In genomic region chr10:44995914-44996633, GRCh38 we compare ENCODE assay signal across 9 cellular contexts. TPM values are rescaled to one million over a fixed set of nuclear protein-coding genes. Genes with fewer than 3 reads are reported as not detected.
A peak's percentile ranks its signal among the peaks of the same experiment; 100 is the strongest.
DNase-seq lines count a peak whose midpoint lies in the region; ATAC-seq and TF ChIP-seq lines count a peak whose summit lies in the region.
"Had no signal": no experiment of that assay in that cellular context is flagged by ENCODE, and none has a peak within 500 bp of the region (broad histone marks: within the 10 kb centered on the region; RNA-seq: fewer than 3 reads in every experiment).

No MANE protein-coding gene starts in this region.

- H3K36me3 ChIP-seq in adrenal gland (replicated peaks in 1 of 2), result peaks cover 0 to 5% of the 10 kb centered on the region in 2 donors
- peaks cover 0 to 22% (median 9%) of the 10 kb centered on the region in 4 donors for H3K36me3 ChIP-seq in sigmoid colon

- H3K27me3 ChIP-seq in adrenal gland (no peaks in the 10 kb centered on the region), right cardiac atrium (ENCODE audit: control insufficient read depth, insufficient read depth) (no peaks in the 10 kb centered on the region), sigmoid colon (no peaks in the 10 kb centered on the region)

- intact Hi-C loops in adrenal gland (cut with DNase I) (no loop called here), right cardiac atrium (cut with DNase I) (loop anchor here in 1 of 4 donors (2.0 kb wide), 1 partner anchor 15 kb away; no protein-coding TSS in a partner anchor), sigmoid colon (cut with DNase I) (no loop called here)

- H3K4me3 ChIP-seq in adrenal gland, result peak overlapping the region in 1 of 4 donors; percentile 8
- H3K4me3 ChIP-seq in right cardiac atrium (ENCODE audit: low read length), result no peak overlapping the region
- H3K4me3 ChIP-seq in sigmoid colon, result no peak overlapping the region

- no peaks in the 10 kb centered on the region for H3K9me3 ChIP-seq in adrenal gland (replicated peaks in 1 of 3)
- no peaks in the 10 kb centered on the region for H3K9me3 ChIP-seq in right cardiac atrium (ENCODE audit: control insufficient read depth, low read length)
- H3K9me3 ChIP-seq in sigmoid colon, result no peaks in the 10 kb centered on the region

- ATAC-seq in right cardiac atrium (peak; percentile 66 to 72), HG02571 (IDR thresholded peaks at IDR 0.05; ENCODE audit: unreplicated experiment) (no peak)

- in situ Hi-C loops in ACHN (cut with HindIII; ENCODE audit: low pct_ligation_motif_present, low pct_unique_long_range_greater_than_20kb, low sequenced_read_pairs), result no loop called here

- TF ChIP-seq CTCF in adrenal gland (IDR thresholded peaks at IDR 0.05) (no peak), sigmoid colon (IDR thresholded peaks at IDR 0.05) (no peak)

- H3K4me1 ChIP-seq in adrenal gland (replicated peaks in 1 of 2), result peaks cover 0 to 42% of the 10 kb centered on the region in 2 donors
- peaks cover 34% of the 10 kb centered on the region for H3K4me1 ChIP-seq in right cardiac atrium (ENCODE audit: control insufficient read depth, insufficient read depth, low read length)
- H3K4me1 ChIP-seq in sigmoid colon, result peaks cover 0 to 61% (median 39%) of the 10 kb centered on the region in 4 donors

- peak overlapping the region in 3 of 5 donors; percentile 50 to 90 (median 81) for H3K27ac ChIP-seq in adrenal gland
- H3K27ac ChIP-seq in right cardiac atrium (ENCODE audit: low read length), result peak overlapping the region; percentile 99
- H3K27ac ChIP-seq in sigmoid colon, result peak overlapping the region; percentile 78 to 97 (median 88)

- peak; percentile 85 for DNase-seq in DMS 273 (lab: John Stamatoyannopoulos, UW; ENCODE audit: unreplicated experiment)
- DNase-seq in adrenal gland, result peak in 1 of 7 donors; percentile 68
- DNase-seq in right cardiac atrium, result peak; percentile 62 to 87 (median 82)
- DNase-seq in sigmoid colon, result peak; percentile 91
- DNase-seq in middle frontal gyrus (ENCODE audit: extremely low spot score, low spot score), result no peak
- DNase-seq in NCI-H748 (lab: John Stamatoyannopoulos, UW; ENCODE audit: unreplicated experiment), result no peak
- DNase-seq in ACHN, result no peak
- DNase-seq: NCI-H1048 had no signal

- no peak for TF ChIP-seq POLR2A in adrenal gland (IDR thresholded peaks at IDR 0.05)
- no peak for TF ChIP-seq POLR2A in sigmoid colon (IDR thresholded peaks at IDR 0.05)

- 40 to 49% (median 47%) methylated on average over 6 to 9 of the region's 9 CpGs for WGBS in adrenal gland, 4 donors
- WGBS in right cardiac atrium, result 6% methylated on average over 9 of the region's 9 CpGs
- 29 to 48% methylated on average over 9 of the region's 9 CpGs for WGBS in sigmoid colon, 2 donors

- peak in 2 of 4 donors; percentile 21 to 42 for TF ChIP-seq EP300 in sigmoid colon (IDR thresholded peaks at IDR 0.05)

RNA-seq across cellular contexts. Expression of gene ZNF22, which starts 4.6 kb away (rescaled TPM):
- total RNA-seq in adrenal gland, result 10 to 100 TPM in 7 of 8 donors, 1 to 10 TPM in 1; 8.0 to 17.3 (median 13.2) TPM
- 10 to 100 TPM; 10.9 to 21.3 (median 11.7) TPM for polyA plus RNA-seq in adrenal gland
- total RNA-seq in right cardiac atrium, result 10 to 100 TPM; 15.4 to 20.7 (median 19.2) TPM
- polyA plus RNA-seq in right cardiac atrium, result 14.8 TPM
- total RNA-seq in sigmoid colon, result 10 to 100 TPM; 18.3 to 29.9 (median 24.0) TPM
- polyA plus RNA-seq in sigmoid colon, result 10 to 100 TPM; 12.9 to 16.8 (median 13.5) TPM

RNA-seq across cellular contexts. Expression of gene DEPP1, which starts 17.5 kb away (rescaled TPM):
- 100 to 1,000 TPM in 4 of 8 donors, 10 to 100 TPM in 4; 13.2 to 179 (median 95.2) TPM for total RNA-seq in adrenal gland
- 10 to 100 TPM; 17.6 to 86.8 (median 18.2) TPM for polyA plus RNA-seq in adrenal gland
- 10 to 100 TPM; 18.8 to 43.8 (median 23.8) TPM for total RNA-seq in right cardiac atrium
- polyA plus RNA-seq in right cardiac atrium, result 32.5 TPM
- 100 to 1,000 TPM in 1 of 4 donors, 10 to 100 TPM in 3; 47.8 to 294 (median 54.7) TPM for total RNA-seq in sigmoid colon
- 10 to 100 TPM; 16.0 to 58.3 (median 53.6) TPM for polyA plus RNA-seq in sigmoid colon

RNA-seq across cellular contexts. Expression of gene RASSF4, which starts 36.5 kb away (rescaled TPM):
- total RNA-seq in adrenal gland (10 to 100 TPM in 7 of 8 donors, 1 to 10 TPM in 1; 6.6 to 38.8 (median 25.0) TPM), right cardiac atrium (10 to 100 TPM; 57.9 to 92.1 (median 76.3) TPM), sigmoid colon (10 to 100 TPM; 23.2 to 61.7 (median 45.2) TPM)
- polyA plus RNA-seq in adrenal gland (10 to 100 TPM in 2 of 3 donors, 1 to 10 TPM in 1; 5.2 to 47.5 (median 38.3) TPM), right cardiac atrium (45.4 TPM), sigmoid colon (10 to 100 TPM in 2 of 3 donors, 1 to 10 TPM in 1; 7.8 to 23.2 (median 13.6) TPM)

Comparison
In these comparisons a context has a peak if more than half of its experiments do, and no peak if none do; other contexts are left out.
1. DNase-seq: peak in DMS 273 (single experiment), right cardiac atrium (3 of 3) and sigmoid colon (single experiment); none in middle frontal gyrus (single experiment), NCI-H748 (single experiment) and ACHN (single experiment).
2. Peak in every context shown above with its lines, with median percentiles within 50 percentile points of each other: H3K27ac ChIP-seq.